ENCODE assay signal across 20 cellular contexts in genomic region chr9:91890662-91891061, GRCh38. TPM values are rescaled to one million over a fixed set of nuclear protein-coding genes. Genes with fewer than 3 reads are reported as not detected.
DNase-seq lines count a peak whose midpoint lies in the region; ATAC-seq, FAIRE-seq and TF ChIP-seq lines count a peak whose summit lies in the region.
"Had no signal": no experiment of that assay in that cellular context is flagged by ENCODE, and none has a peak within 500 bp of the region (broad histone marks: within the 10 kb centered on the region; RNA-seq: fewer than 3 reads in every experiment).

No MANE protein-coding gene starts in this region.

- no peak overlapping the region for H3K27ac Mint-ChIP-seq in activated CD4-positive, alpha-beta memory T cell treated with anti-CD3 and anti-CD28 coated beads for 36 hours
- H3K27ac Mint-ChIP-seq: CD14-positive monocyte; CD8-positive, alpha-beta T cell; H9 had no signal

- H3K4me2 ChIP-seq in A549 (no peak overlapping the region), parathyroid adenoma (ENCODE audit: low read length) (peak overlapping the region; percentile 37)

- TF ChIP-seq RAD21 in A549 (conservative IDR thresholded peaks at IDR 0.05 in 1 of 2, IDR thresholded peaks at IDR 0.05 in 1 of 2), result no peak

- H3K4me1 ChIP-seq in A549 (no peaks in the 10 kb centered on the region), muscle layer of duodenum (ENCODE audit: control insufficient read depth in 1 of 2, insufficient read depth in 2 of 2, low read length in 2 of 2) (peaks cover 0 to 53% of the 10 kb centered on the region in 2 donors), parathyroid adenoma (peaks cover 7% of the 10 kb centered on the region)

- H3K4me1 Mint-ChIP-seq in activated CD4-positive, alpha-beta memory T cell treated with anti-CD3 and anti-CD28 coated beads for 36 hours (ENCODE audit: low read depth), result no peaks in the 10 kb centered on the region

- DNase-seq in A549 (ENCODE audit: low read depth in 1 of 2, low spot score in 1 of 2) (no peak), SK-N-MC (ENCODE audit: low read depth, low spot score) (no peak), SHP77 (lab: John Stamatoyannopoulos, UW) (no peak), T-helper 1 cell (no peak)
- DNase-seq in activated CD4-positive, alpha-beta memory T cell treated with anti-CD3 and anti-CD28 coated beads for 36 hours, result no peak
- DNase-seq: CD8-positive, alpha-beta T cell; COR-L47; DMS153; DMS79 treated with DMSO at 0.1 percent for 48 hours; GDM1; GOT3; H9 had no signal

- peaks cover 13% of the 10 kb centered on the region for H3K27me3 Mint-ChIP-seq in activated CD4-positive, alpha-beta memory T cell treated with anti-CD3 and anti-CD28 coated beads for 36 hours

- peaks cover 20% of the 10 kb centered on the region for H3K79me2 ChIP-seq in parathyroid adenoma

- H3K36me3 ChIP-seq in SK-N-MC (ENCODE audit: insufficient read depth, low read length) (no peaks in the 10 kb centered on the region), muscle layer of duodenum (ENCODE audit: control insufficient read depth in 1 of 2, insufficient read depth in 2 of 2, low read length in 2 of 2) (no peaks in the 10 kb centered on the region), parathyroid adenoma (ENCODE audit: control insufficient read depth, insufficient read depth, low read length) (no peaks in the 10 kb centered on the region)

- H3K9ac ChIP-seq in SK-N-MC (ENCODE audit: insufficient read length), result peak overlapping the region; percentile 34
- no peak overlapping the region for H3K9ac ChIP-seq in parathyroid adenoma

- no peak for FAIRE-seq in A549 (lab: Jason Lieb, UNC)
- FAIRE-seq: A204.1, D721Med, GM12892, HTR-8/SVneo had no signal

- CTCF ChIA-PET in A549 (lab: Yijun Ruan, JAX), result interaction anchor here (0.8 to 1.0 kb wide), 2 partner anchors 59 to 61 kb away, joined by 3 to 4 read pairs; partner anchors contain the start of gene ROR2
- CTCF ChIA-PET in activated CD4-positive, alpha-beta memory T cell treated with anti-CD3 and anti-CD28 coated beads for 36 hours (lab: Charles Lee), result no interaction called here

- TF ChIP-seq POLR2A in A549 (IDR thresholded peaks at IDR 0.05; ENCODE audit: low read length), result no peak

- no peaks in the 10 kb centered on the region for H3K36me3 Mint-ChIP-seq in activated CD4-positive, alpha-beta memory T cell treated with anti-CD3 and anti-CD28 coated beads for 36 hours
- H3K36me3 Mint-ChIP-seq: CD14-positive monocyte; CD8-positive, alpha-beta T cell had no signal

- WGBS in A549 (ENCODE audit: missing lambda C conversion rate), result 76% methylated on average over 3 of the region's 3 CpGs

- H3K9me3 ChIP-seq in A549, result no peaks in the 10 kb centered on the region
- H3K9me3 ChIP-seq in SK-N-MC (ENCODE audit: low read depth, low read length), result no peaks in the 10 kb centered on the region
- H3K9me3 ChIP-seq in muscle layer of duodenum (ENCODE audit: control insufficient read depth in 1 of 2, low read length in 2 of 2), result no peaks in the 10 kb centered on the region
- no peaks in the 10 kb centered on the region for H3K9me3 ChIP-seq in parathyroid adenoma (ENCODE audit: control insufficient read depth, low read length)

- no peak for TF ChIP-seq EP300 in A549 (IDR thresholded peaks at IDR 0.05)

- ATAC-seq in A549 (no peak), HG03439 (IDR thresholded peaks at IDR 0.05; ENCODE audit: unreplicated experiment) (no peak)
- ATAC-seq: CD8-positive, alpha-beta T cell had no signal

- POLR2A ChIA-PET in A549 (lab: Yijun Ruan, JAX), result no interaction called here
- POLR2A ChIA-PET in activated CD4-positive, alpha-beta memory T cell treated with anti-CD3 and anti-CD28 coated beads for 36 hours (lab: Charles Lee), result no interaction called here

- TF ChIP-seq CTCF in A549 (IDR thresholded peaks at IDR 0.05) (no peak), parathyroid adenoma (IDR thresholded peaks at IDR 0.05) (no peak)

- intact Hi-C loops in activated CD4-positive, alpha-beta memory T cell treated with anti-CD3 and anti-CD28 coated beads for 36 hours (cut with micrococcal nuclease), result no loop called here

- no peaks in the 10 kb centered on the region for H3K27me3 ChIP-seq in muscle layer of duodenum (ENCODE audit: low read depth, low read length)
- no peaks in the 10 kb centered on the region for H3K27me3 ChIP-seq in parathyroid adenoma (ENCODE audit: control insufficient read depth, insufficient read depth, low read length)

- no peak overlapping the region for H3K4me3 Mint-ChIP-seq in activated CD4-positive, alpha-beta memory T cell treated with anti-CD3 and anti-CD28 coated beads for 36 hours
- H3K4me3 Mint-ChIP-seq: CD14-positive monocyte; CD8-positive, alpha-beta T cell; H9 had no signal

- H2AFZ ChIP-seq in parathyroid adenoma, result no peak overlapping the region

- H3K4me3 ChIP-seq in A549, result no peak overlapping the region
- peak overlapping the region; percentile 39; the same call in 1 of the 2 replicates for H3K4me3 ChIP-seq in SK-N-MC
- no peak overlapping the region for H3K4me3 ChIP-seq in muscle layer of duodenum (ENCODE audit: low read depth in 1 of 2, low read length in 2 of 2)
- H3K4me3 ChIP-seq in parathyroid adenoma (ENCODE audit: low read depth, low read length), result no peak overlapping the region

- H3K9me3 Mint-ChIP-seq in activated CD4-positive, alpha-beta memory T cell treated with anti-CD3 and anti-CD28 coated beads for 36 hours, result no peaks in the 10 kb centered on the region
- H3K9me3 Mint-ChIP-seq: CD8-positive, alpha-beta T cell; H9 had no signal

- H3K27ac ChIP-seq in A549 (no peak overlapping the region), SK-N-MC (peak overlapping the region; percentile 87), muscle layer of duodenum (ENCODE audit: low read length) (peak overlapping the region; percentile 0), parathyroid adenoma (peak overlapping the region; percentile 76)

TF ChIP-seq in A549, 52 proteins besides CTCF, POLR2A, EP300 and RAD21:
- TF ChIP-seq MAFK (IDR thresholded peaks at IDR 0.05; ENCODE audit: partially characterized antibody) (peak; percentile 64), ZNF302 (CRISPR knock-in tag; IDR thresholded peaks at IDR 0.05) (no peak)

RNA-seq across cellular contexts. Expression of gene ROR2, which starts 59.4 kb away (rescaled TPM):
- polyA plus RNA-seq in A549 (2011; rRNA removed), result 0.12 and 0.15 TPM in 2 replicates
- polyA plus RNA-seq in A549 (2012; cell fraction: cytosol; rRNA removed), result 0.16 and 0.21 TPM in 2 replicates
- polyA plus RNA-seq in A549 (2012; cell fraction: nucleus; rRNA removed), result 0.37 and 0.47 TPM in 2 replicates
- polyA plus RNA-seq in A549 (2017; fragmentation: RNase III; extraction: RNeasy Plus Mini Kit Qiagen cat#74134 plus additional on column Dnase treatment), result 0.53 to 0.66 TPM (median 0.53 TPM) in 3 replicates
- polyA minus RNA-seq in A549 (2011; rRNA and poly(A)+ RNA removed), result 0.24 and 0.54 TPM in 2 replicates
- under 1 TPM; 0.05 to 0.31 TPM for total RNA-seq in activated CD4-positive, alpha-beta memory T cell treated with anti-CD3 and anti-CD28 coated beads for 36 hours
- polyA plus RNA-seq: CD14-positive monocyte had no signal

Comparison
In these comparisons a context has a peak if more than half of its experiments do, and no peak if none do; other contexts are left out.
1. H3K27ac ChIP-seq: peak in SK-N-MC (single experiment), muscle layer of duodenum (single experiment) and parathyroid adenoma (single experiment); none in A549 (0 of 2).